Comparison of ENCODE assay signal across 9 cellular contexts in genomic region chr1:53025034-53025777, GRCh38. TPM values are rescaled to one million over a fixed set of nuclear protein-coding genes. Genes with fewer than 3 reads are reported as not detected.
DNase-seq lines count a peak whose midpoint lies in the region; ATAC-seq and TF ChIP-seq lines count a peak whose summit lies in the region.
"Had no signal": no experiment of that assay in that cellular context is flagged by ENCODE, and none has a peak within 500 bp of the region (broad histone marks: within the 10 kb centered on the region; RNA-seq: fewer than 3 reads in every experiment).

No MANE protein-coding gene starts in this region.

- H2AFZ ChIP-seq in hepatocyte, result no peak overlapping the region

- H3K9ac ChIP-seq in stomach smooth muscle (ENCODE audit: low read length in 2 of 2), result peak overlapping the region in 1 of 2 donors; percentile 37

- H3K4me1 ChIP-seq in hepatocyte (ENCODE audit: insufficient read depth), result no peaks in the 10 kb centered on the region
- peaks cover 15% of the 10 kb centered on the region for H3K4me1 ChIP-seq in stomach smooth muscle (ENCODE audit: control insufficient read depth, insufficient read depth, low read length)

- no peaks in the 10 kb centered on the region for H3K9me2 ChIP-seq in hepatocyte (replicated peaks; ENCODE audit: insufficient read depth)

- H3K27ac Mint-ChIP-seq in HFFc6, result no peak overlapping the region
- H3K27ac Mint-ChIP-seq: activated T-helper 2 cell treated with anti-CD3 and anti-CD28 coated beads, Interferon-gamma antibody, Interleukin-2, Interleukin-4, amounts not matched to agents 10 μg/mL and 5 μg/mL and 100 μg/mL, durations not matched to agents 14 hours and 24 hours and 36 hours had no signal

- no peaks in the 10 kb centered on the region for H3K27me3 Mint-ChIP-seq in HFFc6 (ENCODE audit: insufficient read depth)

- H3K9me3 ChIP-seq in hepatocyte (ENCODE audit: low read depth) (no peaks in the 10 kb centered on the region), stomach smooth muscle (ENCODE audit: control insufficient read depth in 2 of 2, low read length in 2 of 2) (no peaks in the 10 kb centered on the region)

- 66% methylated on average over 3 of the region's 3 CpGs for WGBS in hepatocyte (ENCODE audit: low lambda C conversion rate, missing lambda C conversion rate)

- TF ChIP-seq CTCF in HFFc6 (IDR thresholded peaks at IDR 0.05) (no peak), hepatocyte (IDR thresholded peaks at IDR 0.05; ENCODE audit: poor library complexity) (no peak)

- no peaks in the 10 kb centered on the region for H3K9me3 Mint-ChIP-seq in HFFc6
- H3K9me3 Mint-ChIP-seq: activated T-helper 2 cell treated with anti-CD3 and anti-CD28 coated beads, Interferon-gamma antibody, Interleukin-2, Interleukin-4, amounts not matched to agents 10 μg/mL and 5 μg/mL and 100 μg/mL, durations not matched to agents 14 hours and 24 hours and 36 hours had no signal

- no peaks in the 10 kb centered on the region; the same call in 1 of the 2 replicates for H3K36me3 Mint-ChIP-seq in HFFc6 (ENCODE audit: low read depth)

- H3K36me3 ChIP-seq in hepatocyte (replicated peaks; ENCODE audit: insufficient read depth, low read depth) (no peaks in the 10 kb centered on the region), stomach smooth muscle (ENCODE audit: control insufficient read depth in 2 of 2, insufficient read depth in 2 of 2, low read length in 2 of 2) (peaks cover 2 to 3% of the 10 kb centered on the region in 2 donors)

- ATAC-seq in HG03469 (IDR thresholded peaks at IDR 0.05; ENCODE audit: unreplicated experiment) (no peak), GM21528 (IDR thresholded peaks at IDR 0.05; ENCODE audit: low FRiP score, unreplicated experiment) (no peak), GM19035 (IDR thresholded peaks at IDR 0.05; ENCODE audit: unreplicated experiment) (no peak)

- no peak overlapping the region for H3K4me3 Mint-ChIP-seq in HFFc6

- H4K20me1 ChIP-seq in hepatocyte (ENCODE audit: insufficient read depth, poor library complexity, severe bottlenecking), result no peaks in the 10 kb centered on the region

- H3K4me2 ChIP-seq in hepatocyte, result peak overlapping the region; percentile 12

- peak; percentile 68 for DNase-seq in HFFc6
- peak; percentile 92 for DNase-seq in amniotic epithelial cell (ENCODE audit: low read depth)
- DNase-seq in hepatocyte (ENCODE audit: low spot score), result peak; percentile 72
- DNase-seq: stimulated activated CD4-positive, alpha-beta T cell treated with anti-CD3 and anti-CD28 coated beads, Interleukin-4, amount 100 ng/mL, for 4 hours had no signal

- no peak overlapping the region for H3K4me3 ChIP-seq in hepatocyte
- H3K4me3 ChIP-seq in stomach smooth muscle (ENCODE audit: low read length in 2 of 2), result peak overlapping the region; percentile 2 to 35

- peak overlapping the region; percentile 69 for H3K27ac ChIP-seq in hepatocyte
- peak overlapping the region; percentile 91 for H3K27ac ChIP-seq in stomach smooth muscle (ENCODE audit: low read length)

- peaks cover 61% of the 10 kb centered on the region for H3K79me2 ChIP-seq in hepatocyte

- no peaks in the 10 kb centered on the region for H3K4me1 Mint-ChIP-seq in HFFc6 (ENCODE audit: low read depth)

- H3K27me3 ChIP-seq in hepatocyte (no peaks in the 10 kb centered on the region), stomach smooth muscle (ENCODE audit: control insufficient read depth in 1 of 2, insufficient read depth in 2 of 2, low read length in 2 of 2) (no peaks in the 10 kb centered on the region)

RNA-seq across cellular contexts. Expression of gene PODN, which starts 36.8 kb away (rescaled TPM):
- 10 to 100 TPM in 5 of 6 experiments, 1 to 10 TPM in 1; 9.4 to 12.9 (median 10.8) TPM for total RNA-seq in HFFc6 (2021; fragmentation: NEBNext Ultra II Directional; extraction: Animal tissue kit (Norgen Biotek cat#: 25700))
- total RNA-seq in hepatocyte, result 2.1 and 3.9 TPM in 2 replicates
- 4.9 and 9.2 TPM in 2 replicates for polyA plus RNA-seq in hepatocyte
- total RNA-seq: activated T-helper 2 cell treated with anti-CD3 and anti-CD28 coated beads, Interferon-gamma antibody, Interleukin-2, Interleukin-4, amounts not matched to agents 10 μg/mL and 5 μg/mL and 100 μg/mL, durations not matched to agents 14 hours and 24 hours and 36 hours had no signal
